Comparison of ENCODE assay signal across 1 cellular context in the genomic region with DNA sequence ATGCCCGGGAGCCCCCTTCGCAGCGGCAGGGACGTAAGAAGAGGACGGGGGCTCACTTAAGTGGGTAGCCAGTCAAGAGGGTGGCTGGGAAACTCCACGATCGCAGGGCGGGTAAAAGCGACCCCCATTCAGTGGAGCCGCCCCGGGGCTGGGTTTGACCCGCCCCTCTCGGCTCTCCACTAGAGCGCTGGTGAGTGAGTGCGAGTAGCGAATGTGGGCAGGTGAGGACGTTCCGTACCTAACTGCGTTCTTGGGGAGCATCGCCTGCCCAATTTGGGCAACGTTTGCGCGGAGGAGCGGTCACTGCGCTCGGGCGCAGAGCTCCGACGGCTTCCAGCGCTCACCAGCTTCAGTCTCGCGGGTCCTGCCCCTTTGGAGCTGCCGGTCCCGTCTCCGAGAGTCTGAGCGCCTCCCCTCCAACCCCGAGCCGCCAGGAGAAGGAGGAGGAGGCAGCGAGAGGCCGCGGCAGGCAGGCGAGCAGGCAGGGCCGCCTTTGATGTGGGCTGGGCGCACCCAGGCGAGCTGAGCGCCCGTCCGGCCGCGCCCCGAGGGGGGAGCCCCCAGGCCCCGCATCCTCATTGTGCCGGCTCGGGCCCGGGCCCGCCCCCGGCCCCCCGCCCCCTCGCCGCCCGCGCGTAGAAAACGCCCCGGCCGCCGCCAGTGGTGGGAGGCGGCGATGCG.
A peak's percentile ranks its signal among the peaks of the same experiment; 100 is the strongest.
TF ChIP-seq lines count a peak whose summit lies in the region.

FGF18 (plus strand) TSS at position 666 of the 681 bp plus-strand sequence. CDS start 553 bp downstream, outside the sequence.

TF ChIP-seq in HepG2, 621 proteins besides CTCF, POLR2A, EP300 and RAD21 (continued from another document and continues in another):
- TF ChIP-seq, protein P1, sequence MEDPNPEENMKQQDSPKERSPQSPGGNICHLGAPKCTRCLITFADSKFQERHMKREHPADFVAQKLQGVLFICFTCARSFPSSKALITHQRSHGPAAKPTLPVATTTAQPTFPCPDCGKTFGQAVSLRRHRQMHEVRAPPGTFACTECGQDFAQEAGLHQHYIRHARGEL (CRISPR knock-in tag; IDR thresholded peaks at IDR 0.05) = no peak
- TF ChIP-seq ZNF761 (CRISPR knock-in tag; conservative IDR thresholded peaks at IDR 0.05) (0 out of 2 replicates have a peak, but pooled peaks have one; percentile 55), ZNF773 (CRISPR knock-in tag; IDR thresholded peaks at IDR 0.05; ENCODE audit: borderline replicate concordance) (no peak), ZNF839 (CRISPR knock-in tag; IDR thresholded peaks at IDR 0.05; ENCODE audit: borderline replicate concordance) (no peak), BCL6 (CRISPR knock-in tag; IDR thresholded peaks at IDR 0.05) (no peak), ZNF335 (CRISPR knock-in tag; IDR thresholded peaks at IDR 0.05) (no peak), KDM5B (CRISPR knock-in tag; IDR thresholded peaks at IDR 0.05; ENCODE audit: borderline replicate concordance) (no peak), ZNF766 (CRISPR knock-in tag; IDR thresholded peaks at IDR 0.05; ENCODE audit: borderline replicate concordance) (no peak), ZNF354B (CRISPR knock-in tag; IDR thresholded peaks at IDR 0.05) (0 out of 2 replicates have a peak, but pooled peaks have one; percentile 18), ZKSCAN5 (CRISPR knock-in tag; IDR thresholded peaks at IDR 0.05) (no peak), HCFC1 (IDR thresholded peaks at IDR 0.05; ENCODE audit: low read depth, low read length) (no peak), ZNF124 (CRISPR knock-in tag; IDR thresholded peaks at IDR 0.05) (0 out of 2 replicates have a peak, but pooled peaks have one; percentile 28), REXO4 (CRISPR knock-in tag; IDR thresholded peaks at IDR 0.05; ENCODE audit: borderline replicate concordance) (no peak), IKZF1 (IDR thresholded peaks at IDR 0.05) (no peak), ZNF775 (CRISPR knock-in tag; IDR thresholded peaks at IDR 0.05; ENCODE audit: borderline replicate concordance) (no peak), TBX3 (IDR thresholded peaks at IDR 0.05; ENCODE audit: borderline replicate concordance) (no peak), PHF8 (CRISPR knock-in tag; IDR thresholded peaks at IDR 0.05) (no peak), ZNF724P (CRISPR knock-in tag; IDR thresholded peaks at IDR 0.05; ENCODE audit: borderline replicate concordance) (no peak), ZZZ3 (CRISPR knock-in tag; IDR thresholded peaks at IDR 0.05; ENCODE audit: borderline replicate concordance) (no peak), ZNF589 (CRISPR knock-in tag; conservative IDR thresholded peaks at IDR 0.05) (no peak), ETV6 (CRISPR knock-in tag; conservative IDR thresholded peaks at IDR 0.05) (no peak), ZNF788 (CRISPR knock-in tag; IDR thresholded peaks at IDR 0.05; ENCODE audit: borderline replicate concordance) (no peak), ZSCAN9 (CRISPR knock-in tag; IDR thresholded peaks at IDR 0.05; ENCODE audit: borderline replicate concordance) (no peak), HDAC1 (CRISPR knock-in tag; IDR thresholded peaks at IDR 0.05) (no peak), ZC3H4 (CRISPR knock-in tag; IDR thresholded peaks at IDR 0.05; ENCODE audit: borderline replicate concordance) (no peak), MYNN (CRISPR knock-in tag; IDR thresholded peaks at IDR 0.05; ENCODE audit: low read depth) (no peak), HNRNPLL (IDR thresholded peaks at IDR 0.05; ENCODE audit: low read depth, low read length, poor library complexity, severe bottlenecking) (peak; percentile 50), STAT6 (CRISPR knock-in tag; IDR thresholded peaks at IDR 0.05; ENCODE audit: borderline replicate concordance) (no peak), RXRA (CRISPR knock-in tag; IDR thresholded peaks at IDR 0.05) (peak; percentile 40; the same call in 1 of the 2 replicates), SP140L (CRISPR knock-in tag; IDR thresholded peaks at IDR 0.05; ENCODE audit: borderline replicate concordance) (no peak), SUZ12 (IDR thresholded peaks at IDR 0.05; ENCODE audit: low read depth, low read length) (no peak), NONO (IDR thresholded peaks at IDR 0.05) (no peak), NONO (CRISPR knock-in tag; conservative IDR thresholded peaks at IDR 0.05) (0 out of 2 replicates have a peak, but pooled peaks have one; percentile 12), ZNF687 (CRISPR knock-in tag; IDR thresholded peaks at IDR 0.05) (peak; percentile 27; the same call in 1 of the 2 replicates), ZNF616 (CRISPR knock-in tag; IDR thresholded peaks at IDR 0.05; ENCODE audit: low read depth) (no peak), FOXJ3 (CRISPR knock-in tag; IDR thresholded peaks at IDR 0.05; ENCODE audit: borderline replicate concordance) (no peak), TGIF2 (CRISPR knock-in tag; IDR thresholded peaks at IDR 0.05) (no peak), TMF1 (CRISPR knock-in tag; IDR thresholded peaks at IDR 0.05; ENCODE audit: low read depth) (0 out of 2 replicates have a peak, but pooled peaks have one; percentile 75), KLF6 (CRISPR knock-in tag; IDR thresholded peaks at IDR 0.05) (no peak), TCF7 (IDR thresholded peaks at IDR 0.05; ENCODE audit: low read depth) (no peak; the same call in 1 of the 2 replicates), ZNF607 (CRISPR knock-in tag; IDR thresholded peaks at IDR 0.05; ENCODE audit: borderline replicate concordance) (no peak), STAG1 (CRISPR knock-in tag; IDR thresholded peaks at IDR 0.05) (no peak), BHLHE40 (IDR thresholded peaks at IDR 0.05; ENCODE audit: low read length) (no peak)
- TF ChIP-seq, protein P2, sequence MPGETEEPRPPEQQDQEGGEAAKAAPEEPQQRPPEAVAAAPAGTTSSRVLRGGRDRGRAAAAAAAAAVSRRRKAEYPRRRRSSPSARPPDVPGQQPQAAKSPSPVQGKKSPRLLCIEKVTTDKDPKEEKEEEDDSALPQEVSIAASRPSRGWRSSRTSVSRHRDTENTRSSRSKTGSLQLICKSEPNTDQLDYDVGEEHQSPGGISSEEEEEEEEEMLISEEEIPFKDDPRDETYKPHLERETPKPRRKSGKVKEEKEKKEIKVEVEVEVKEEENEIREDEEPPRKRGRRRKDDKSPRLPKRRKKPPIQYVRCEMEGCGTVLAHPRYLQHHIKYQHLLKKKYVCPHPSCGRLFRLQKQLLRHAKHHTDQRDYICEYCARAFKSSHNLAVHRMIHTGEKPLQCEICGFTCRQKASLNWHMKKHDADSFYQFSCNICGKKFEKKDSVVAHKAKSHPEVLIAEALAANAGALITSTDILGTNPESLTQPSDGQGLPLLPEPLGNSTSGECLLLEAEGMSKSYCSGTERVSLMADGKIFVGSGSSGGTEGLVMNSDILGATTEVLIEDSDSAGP (CRISPR knock-in tag; IDR thresholded peaks at IDR 0.05; ENCODE audit: borderline replicate concordance) = peak; percentile 39; the same call in 1 of the 2 replicates
- TF ChIP-seq, protein P3, sequence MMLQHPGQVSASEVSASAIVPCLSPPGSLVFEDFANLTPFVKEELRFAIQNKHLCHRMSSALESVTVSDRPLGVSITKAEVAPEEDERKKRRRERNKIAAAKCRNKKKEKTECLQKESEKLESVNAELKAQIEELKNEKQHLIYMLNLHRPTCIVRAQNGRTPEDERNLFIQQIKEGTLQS (CRISPR knock-in tag; IDR thresholded peaks at IDR 0.05) = no peak
- TF ChIP-seq, protein P4, sequence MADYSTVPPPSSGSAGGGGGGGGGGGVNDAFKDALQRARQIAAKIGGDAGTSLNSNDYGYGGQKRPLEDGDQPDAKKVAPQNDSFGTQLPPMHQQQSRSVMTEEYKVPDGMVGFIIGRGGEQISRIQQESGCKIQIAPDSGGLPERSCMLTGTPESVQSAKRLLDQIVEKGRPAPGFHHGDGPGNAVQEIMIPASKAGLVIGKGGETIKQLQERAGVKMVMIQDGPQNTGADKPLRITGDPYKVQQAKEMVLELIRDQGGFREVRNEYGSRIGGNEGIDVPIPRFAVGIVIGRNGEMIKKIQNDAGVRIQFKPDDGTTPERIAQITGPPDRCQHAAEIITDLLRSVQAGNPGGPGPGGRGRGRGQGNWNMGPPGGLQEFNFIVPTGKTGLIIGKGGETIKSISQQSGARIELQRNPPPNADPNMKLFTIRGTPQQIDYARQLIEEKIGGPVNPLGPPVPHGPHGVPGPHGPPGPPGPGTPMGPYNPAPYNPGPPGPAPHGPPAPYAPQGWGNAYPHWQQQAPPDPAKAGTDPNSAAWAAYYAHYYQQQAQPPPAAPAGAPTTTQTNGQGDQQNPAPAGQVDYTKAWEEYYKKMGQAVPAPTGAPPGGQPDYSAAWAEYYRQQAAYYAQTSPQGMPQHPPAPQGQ (CRISPR knock-in tag; IDR thresholded peaks at IDR 0.05; ENCODE audit: borderline replicate concordance) = no peak
- TF ChIP-seq, protein P5, sequence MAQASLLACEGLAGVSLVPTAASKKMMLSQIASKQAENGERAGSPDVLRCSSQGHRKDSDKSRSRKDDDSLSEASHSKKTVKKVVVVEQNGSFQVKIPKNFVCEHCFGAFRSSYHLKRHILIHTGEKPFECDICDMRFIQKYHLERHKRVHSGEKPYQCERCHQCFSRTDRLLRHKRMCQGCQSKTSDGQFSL (CRISPR knock-in tag; IDR thresholded peaks at IDR 0.05) = no peak
- TF ChIP-seq, protein P6, sequence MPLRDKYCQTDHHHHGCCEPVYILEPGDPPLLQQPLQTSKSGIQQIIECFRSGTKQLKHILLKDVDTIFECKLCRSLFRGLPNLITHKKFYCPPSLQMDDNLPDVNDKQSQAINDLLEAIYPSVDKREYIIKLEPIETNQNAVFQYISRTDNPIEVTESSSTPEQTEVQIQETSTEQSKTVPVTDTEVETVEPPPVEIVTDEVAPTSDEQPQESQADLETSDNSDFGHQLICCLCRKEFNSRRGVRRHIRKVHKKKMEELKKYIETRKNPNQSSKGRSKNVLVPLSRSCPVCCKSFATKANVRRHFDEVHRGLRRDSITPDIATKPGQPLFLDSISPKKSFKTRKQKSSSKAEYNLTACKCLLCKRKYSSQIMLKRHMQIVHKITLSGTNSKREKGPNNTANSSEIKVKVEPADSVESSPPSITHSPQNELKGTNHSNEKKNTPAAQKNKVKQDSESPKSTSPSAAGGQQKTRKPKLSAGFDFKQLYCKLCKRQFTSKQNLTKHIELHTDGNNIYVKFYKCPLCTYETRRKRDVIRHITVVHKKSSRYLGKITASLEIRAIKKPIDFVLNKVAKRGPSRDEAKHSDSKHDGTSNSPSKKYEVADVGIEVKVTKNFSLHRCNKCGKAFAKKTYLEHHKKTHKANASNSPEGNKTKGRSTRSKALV (CRISPR knock-in tag; IDR thresholded peaks at IDR 0.05) = peak; percentile 97
- TF ChIP-seq, protein P7, sequence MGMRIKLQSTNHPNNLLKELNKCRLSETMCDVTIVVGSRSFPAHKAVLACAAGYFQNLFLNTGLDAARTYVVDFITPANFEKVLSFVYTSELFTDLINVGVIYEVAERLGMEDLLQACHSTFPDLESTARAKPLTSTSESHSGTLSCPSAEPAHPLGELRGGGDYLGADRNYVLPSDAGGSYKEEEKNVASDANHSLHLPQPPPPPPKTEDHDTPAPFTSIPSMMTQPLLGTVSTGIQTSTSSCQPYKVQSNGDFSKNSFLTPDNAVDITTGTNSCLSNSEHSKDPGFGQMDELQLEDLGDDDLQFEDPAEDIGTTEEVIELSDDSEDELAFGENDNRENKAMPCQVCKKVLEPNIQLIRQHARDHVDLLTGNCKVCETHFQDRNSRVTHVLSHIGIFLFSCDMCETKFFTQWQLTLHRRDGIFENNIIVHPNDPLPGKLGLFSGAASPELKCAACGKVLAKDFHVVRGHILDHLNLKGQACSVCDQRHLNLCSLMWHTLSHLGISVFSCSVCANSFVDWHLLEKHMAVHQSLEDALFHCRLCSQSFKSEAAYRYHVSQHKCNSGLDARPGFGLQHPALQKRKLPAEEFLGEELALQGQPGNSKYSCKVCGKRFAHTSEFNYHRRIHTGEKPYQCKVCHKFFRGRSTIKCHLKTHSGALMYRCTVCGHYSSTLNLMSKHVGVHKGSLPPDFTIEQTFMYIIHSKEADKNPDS (CRISPR knock-in tag; IDR thresholded peaks at IDR 0.05) = no peak
